8 cellular contexts compared by ENCODE assay signal in genomic region chr3:5186089-5186853, GRCh38. TPM values are rescaled to one million over a fixed set of nuclear protein-coding genes. Genes with fewer than 3 reads are reported as not detected.
DNase-seq lines count a peak whose midpoint lies in the region; ATAC-seq and TF ChIP-seq lines count a peak whose summit lies in the region.

No MANE protein-coding gene starts in this region.

- peak overlapping the region in 3 of 4 donors; percentile 96 to 100 (median 99) for H3K4me3 ChIP-seq in transverse colon

- intact Hi-C loops in transverse colon (cut with DNase I; ENCODE audit: low total_unique reads), result loop anchor here (5.0 kb wide), 1 partner anchor 64 kb away; the partner anchor contains the start of gene ARL8B

- in situ Hi-C loops in transverse colon (cut with MboI; ENCODE audit: low pct_ligation_motif_present in 1 of 4, low pct_unique_long_range_greater_than_20kb in 1 of 4, low sequenced_read_pairs in 3 of 4), result no loop called here

- no peak for DNase-seq in T-cell
- DNase-seq in glutamatergic neuron, result no peak
- no peak for DNase-seq in transverse colon
- no peak for DNase-seq in activated effector memory CD4-positive, alpha-beta T cell treated with anti-CD3 and anti-CD28 coated beads, Interleukin-2, amount 50 U/mL, for 16 hours
- DNase-seq in DMS79 treated with DMSO at 0.1 percent for 48 hours (lab: John Stamatoyannopoulos, UW), result no peak
- no peak for DNase-seq in 8988T

- H3K4me3 Mint-ChIP-seq in T-cell, result peak overlapping the region; percentile 43 to 94 (median 93)
- peak overlapping the region; percentile 92 for H3K4me3 Mint-ChIP-seq in glutamatergic neuron (ENCODE audit: unreplicated experiment)

- ATAC-seq in GM18498 (IDR thresholded peaks at IDR 0.05; ENCODE audit: unreplicated experiment) (peak; percentile 13), HG02763 (IDR thresholded peaks at IDR 0.05; ENCODE audit: unreplicated experiment) (peak; percentile 7), T-cell (replicated peaks in 1 of 4) (no peak)

- CTCF ChIA-PET in T-cell (lab: Charles Lee), result interaction anchor here (0.5 to 3.7 kb wide), 5 partner anchors 11 to 63 kb away, joined by 3 to 23 read pairs (median 4); no protein-coding TSS in a partner anchor

- H3K27me3 Mint-ChIP-seq in T-cell, result no peaks in the 10 kb centered on the region
- peaks cover 4% of the 10 kb centered on the region for H3K27me3 Mint-ChIP-seq in glutamatergic neuron (ENCODE audit: unreplicated experiment)

- WGBS in transverse colon (ENCODE audit: low coverage in 1 of 2), 2 donors, result 22 to 58% methylated on average over 3 to 6 of the region's 6 CpGs

- peak overlapping the region; percentile 98 to 100 (median 98) for H3K27ac ChIP-seq in transverse colon

- no peak for TF ChIP-seq CTCF in glutamatergic neuron (IDR thresholded peaks at IDR 0.05; ENCODE audit: partially characterized antibody, unreplicated experiment)
- TF ChIP-seq CTCF in transverse colon (IDR thresholded peaks at IDR 0.05), result no peak

- no peak for TF ChIP-seq EP300 in transverse colon (IDR thresholded peaks at IDR 0.05; ENCODE audit: low read depth)

- POLR2A ChIA-PET in T-cell (lab: Charles Lee), result interaction anchor here (0.5 to 1.1 kb wide), 4 partner anchors 10 to 479 kb away, joined by 3 to 4 read pairs (median 3); no protein-coding TSS in a partner anchor

- H3K9me3 Mint-ChIP-seq in T-cell (no peaks in the 10 kb centered on the region), glutamatergic neuron (ENCODE audit: unreplicated experiment) (no peaks in the 10 kb centered on the region)

- H3K4me1 ChIP-seq in transverse colon, result peaks cover 10 to 41% (median 16%) of the 10 kb centered on the region in 4 donors

- no peaks in the 10 kb centered on the region for H3K27me3 ChIP-seq in transverse colon

- peaks cover 0 to 4% (median 0%) of the 10 kb centered on the region in 4 donors for H3K36me3 ChIP-seq in transverse colon

- no peaks in the 10 kb centered on the region for H3K9me3 ChIP-seq in transverse colon

- peaks cover 17% of the 10 kb centered on the region for H3K36me3 Mint-ChIP-seq in T-cell
- no peaks in the 10 kb centered on the region for H3K36me3 Mint-ChIP-seq in glutamatergic neuron (ENCODE audit: unreplicated experiment)

- TF ChIP-seq POLR2A in transverse colon (IDR thresholded peaks at IDR 0.05), result no peak

- H3K27ac Mint-ChIP-seq in T-cell (peak overlapping the region; percentile 63 to 92), glutamatergic neuron (ENCODE audit: unreplicated experiment) (no peak overlapping the region)

- peaks cover 35 to 40% (median 36%) of the 10 kb centered on the region in 3 donors for H3K4me1 Mint-ChIP-seq in T-cell
- peaks cover 4% of the 10 kb centered on the region for H3K4me1 Mint-ChIP-seq in glutamatergic neuron (ENCODE audit: low read depth, unreplicated experiment)

RNA-seq across cellular contexts. Expression of gene EDEM1, which starts 1.2 kb away (rescaled TPM):
- 100 to 1,000 TPM in 4 of 5 donors, 10 to 100 TPM in 1; 92.6 to 138 (median 113) TPM for total RNA-seq in T-cell
- 16.3 TPM for total RNA-seq in glutamatergic neuron (ENCODE audit: unreplicated experiment)
- 100 to 1,000 TPM in 1 of 4 donors, 10 to 100 TPM in 3; 27.3 to 312 (median 42.3) TPM for total RNA-seq in transverse colon

Comparison
In these comparisons a context has a peak if more than half of its experiments do, and no peak if none do; other contexts are left out.
1. ATAC-seq: peak in GM18498 (single experiment) and HG02763 (single experiment); none in T-cell (0 of 4).